Comparison of ENCODE assay signal across 8 cellular contexts in the genomic region with DNA sequence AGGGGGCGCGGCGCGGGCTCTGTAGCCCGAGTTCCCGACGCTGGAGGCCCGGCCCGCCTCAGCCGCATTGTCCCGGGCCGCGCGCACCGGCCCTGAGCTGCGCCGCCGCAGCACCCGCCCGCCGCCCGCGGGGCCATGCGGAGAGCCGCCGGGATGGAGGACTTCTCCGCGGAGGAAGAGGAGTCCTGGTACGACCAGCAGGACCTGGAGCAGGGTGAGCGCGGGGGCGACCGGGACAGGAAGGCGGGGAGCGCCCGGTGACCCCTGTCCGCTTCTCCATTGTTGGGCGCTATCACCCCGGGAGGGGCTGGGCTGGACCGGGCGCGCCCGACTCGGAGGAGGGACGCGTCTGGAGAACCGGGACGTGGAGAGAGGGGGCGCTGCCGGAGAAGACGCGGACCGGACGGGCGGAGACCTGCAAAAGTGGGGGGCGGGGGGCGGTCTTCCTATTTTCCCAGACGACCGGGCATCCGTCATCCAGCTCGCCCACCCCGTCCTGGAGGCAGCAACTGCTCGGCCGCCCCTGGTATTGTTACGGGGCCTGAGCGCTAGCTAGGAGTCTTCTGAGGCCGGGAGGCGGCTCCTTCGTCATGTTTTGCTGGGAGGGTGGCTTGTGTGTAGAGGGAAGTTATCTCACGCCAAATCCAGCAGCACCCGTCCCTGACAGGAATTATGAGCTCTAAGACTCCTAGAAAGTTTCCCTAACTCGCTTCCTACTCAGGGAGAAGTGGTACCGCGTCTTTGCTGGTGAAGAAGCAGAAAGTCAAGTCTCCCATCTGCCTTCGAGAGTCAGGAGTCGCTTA. TPM values are rescaled to one million over a fixed set of nuclear protein-coding genes. Genes with fewer than 3 reads are reported as not detected.
DNase-seq lines count a peak whose midpoint lies in the region; ATAC-seq and TF ChIP-seq lines count a peak whose summit lies in the region.

No MANE protein-coding gene starts in this region.

- in situ Hi-C loops in gastrocnemius medialis (cut with MboI; ENCODE audit: low sequenced_read_pairs in 4 of 4), result no loop called here

- no peaks in the 10 kb centered on the region for H3K9me3 ChIP-seq in RWPE2 (ENCODE audit: severe bottlenecking)
- no peaks in the 10 kb centered on the region for H3K9me3 ChIP-seq in gastrocnemius medialis

- peak overlapping the region; percentile 65 for H3K27ac ChIP-seq in RWPE2 (ENCODE audit: poor library complexity, severe bottlenecking)
- peak overlapping the region; percentile 82 to 86 (median 84) for H3K27ac ChIP-seq in gastrocnemius medialis

- H3K27me3 Mint-ChIP-seq in central memory CD8-positive, alpha-beta T cell, result peaks cover 6% of the 10 kb centered on the region

- H3K4me3 Mint-ChIP-seq in central memory CD8-positive, alpha-beta T cell, result peak overlapping the region; percentile 69

- H3K4me3 ChIP-seq in RWPE2 (ENCODE audit: severe bottlenecking) (peak overlapping the region; percentile 94), gastrocnemius medialis (peak overlapping the region; percentile 63 to 87 (median 70))

- intact Hi-C loops in gastrocnemius medialis (cut with DNase I; ENCODE audit: low total_unique reads), result loop anchor here (1.0 to 2.0 kb wide), 3 partner anchors 23 to 45 kb away; no protein-coding TSS in a partner anchor

- peaks cover 5% of the 10 kb centered on the region for H3K4me1 Mint-ChIP-seq in central memory CD8-positive, alpha-beta T cell

- DNase-seq in AG08396 (ENCODE audit: low spot score) (peak; percentile 82), RWPE2 (ENCODE audit: low spot score) (no peak), iris pigment epithelial cell (ENCODE audit: low read depth) (peak; percentile 80), gastrocnemius medialis (peak; percentile 63 to 65)
- DNase-seq in central memory CD8-positive, alpha-beta T cell (ENCODE audit: low spot score in 2 of 2), result no peak
- no peak for DNase-seq in effector CD4-positive, alpha-beta T cell

- H3K36me3 ChIP-seq in RWPE2 (ENCODE audit: low read depth), result no peaks in the 10 kb centered on the region
- H3K36me3 ChIP-seq in gastrocnemius medialis, result no peaks in the 10 kb centered on the region

- H3K27ac Mint-ChIP-seq in central memory CD8-positive, alpha-beta T cell (ENCODE audit: low read depth), result no peak overlapping the region

- TF ChIP-seq CTCF in RWPE2 (IDR thresholded peaks at IDR 0.05; ENCODE audit: poor library complexity, severe bottlenecking) (peak; percentile 60), gastrocnemius medialis (IDR thresholded peaks at IDR 0.05 in 4 of 5, conservative IDR thresholded peaks at IDR 0.05 in 1 of 5) (peak in 4 of 5 experiments; percentile 5 to 55 (median 36))

- no peaks in the 10 kb centered on the region for H3K27me3 ChIP-seq in RWPE2 (ENCODE audit: insufficient read depth, poor library complexity, severe bottlenecking)
- H3K27me3 ChIP-seq in gastrocnemius medialis, result peaks cover 0 to 9% (median 2%) of the 10 kb centered on the region in 3 donors

- peaks cover 22% of the 10 kb centered on the region for H3K4me1 ChIP-seq in RWPE2 (ENCODE audit: insufficient read depth, poor library complexity, severe bottlenecking)
- peaks cover 8 to 21% of the 10 kb centered on the region in 2 donors for H3K4me1 ChIP-seq in gastrocnemius medialis

- TF ChIP-seq POLR2A in gastrocnemius medialis (IDR thresholded peaks at IDR 0.05), result peak in 1 of 2 donors; percentile 40

- H3K36me3 Mint-ChIP-seq in central memory CD8-positive, alpha-beta T cell (ENCODE audit: insufficient read depth), result peaks cover 2% of the 10 kb centered on the region

- ATAC-seq in GM18520 (IDR thresholded peaks at IDR 0.05; ENCODE audit: unreplicated experiment), result peak; percentile 17
- peak; percentile 18 for ATAC-seq in HG03139 (IDR thresholded peaks at IDR 0.05; ENCODE audit: unreplicated experiment)
- ATAC-seq in RWPE2 (ENCODE audit: low read depth), result peak; percentile 55
- ATAC-seq in central memory CD8-positive, alpha-beta T cell (replicated peaks; ENCODE audit: extremely low read depth, poor library complexity, severe bottlenecking), result peak; percentile 48
- peak; percentile 68 to 70 for ATAC-seq in gastrocnemius medialis

- no peaks in the 10 kb centered on the region for H3K9me3 Mint-ChIP-seq in central memory CD8-positive, alpha-beta T cell

RNA-seq across cellular contexts. Expression of gene CDR2L, which starts 0.7 kb away (rescaled TPM):
- total RNA-seq in gastrocnemius medialis, result 1 to 10 TPM; 1.3 to 3.6 (median 2.6) TPM

RNA-seq across cellular contexts. Expression of gene HID1, which starts 15.6 kb away (rescaled TPM):
- total RNA-seq in gastrocnemius medialis, result 1 to 10 TPM; 2.2 to 4.3 (median 2.9) TPM

RNA-seq across cellular contexts. Expression of gene MRPL58, which starts 24.4 kb away (rescaled TPM):
- 100 to 1,000 TPM in 3 of 4 donors, 10 to 100 TPM in 1; 97.9 to 141 (median 107) TPM for total RNA-seq in gastrocnemius medialis

RNA-seq across cellular contexts. Expression of gene OTOP3, which starts 52.4 kb away (rescaled TPM):
- total RNA-seq in gastrocnemius medialis, result not detected

RNA-seq across cellular contexts. Expression of gene ATP5PD, which starts 58.7 kb away (rescaled TPM):
- total RNA-seq in gastrocnemius medialis, result 100 to 1,000 TPM; 377 to 495 (median 491) TPM

Comparison
In these comparisons a context has a peak if more than half of its experiments do, and no peak if none do; other contexts are left out.
1. DNase-seq: peak in AG08396 (single experiment), iris pigment epithelial cell (single experiment) and gastrocnemius medialis (2 of 2); none in RWPE2 (single experiment), central memory CD8-positive, alpha-beta T cell (0 of 2) and effector CD4-positive, alpha-beta T cell (single experiment).
2. ATAC-seq: peak in every context shown above with its lines; median percentile 69 in gastrocnemius medialis; 55 in RWPE2; 48 in central memory CD8-positive, alpha-beta T cell; 18 in HG03139; 17 in GM18520.